In genomic region chr18:77820472-77820871, GRCh38 we compare ENCODE assay signal across 29 cellular contexts.
"Had no signal": no experiment of that assay in that cellular context is flagged by ENCODE, and none has a peak within 500 bp of the region (broad histone marks: within the 10 kb centered on the region; RNA-seq: fewer than 3 reads in every experiment).

No MANE protein-coding gene starts in this region.

- H3K27me3 ChIP-seq: ovary, right lobe of liver, sigmoid colon, suprapubic skin, testis, tibial artery, transverse colon, upper lobe of right lung, uterus had no signal

- H2AFZ ChIP-seq: parathyroid adenoma had no signal

- H3K9me3 Mint-ChIP-seq: stimulated activated effector memory CD8-positive, alpha-beta T cell treated with anti-CD3 and anti-CD28 coated beads, Interleukin-12 subunit alpha, Interleukin-12 subunit beta, amount 100 ng/mL, for 72 hours; type B pancreatic cell had no signal

- H3K9me3 ChIP-seq: ovary, psoas muscle, right lobe of liver, sigmoid colon, suprapubic skin, testis, transverse colon, upper lobe of right lung, uterus had no signal

- H3K4me3 Mint-ChIP-seq: naive thymus-derived CD8-positive, alpha-beta T cell; natural killer cell treated with Interleukin-12 subunit alpha and Interleukin-12 subunit beta and Interleukin-15 and Interleukin-18, amount 100 ng/mL, for 72 hours; nephron progenitor cell; neural crest cell; stimulated activated effector memory CD8-positive, alpha-beta T cell treated with anti-CD3 and anti-CD28 coated beads, Interleukin-12 subunit alpha, Interleukin-12 subunit beta, amount 100 ng/mL, for 72 hours; stimulated activated naive CD8-positive, alpha-beta T cell treated with anti-CD3 and anti-CD28 coated beads, Interleukin-15, amount 100 ng/mL, for 72 hours; type B pancreatic cell had no signal

- H3K4me1 ChIP-seq: parathyroid adenoma, psoas muscle, right lobe of liver, sigmoid colon, suprapubic skin, testis, tibial artery, transverse colon, upper lobe of right lung, uterus had no signal

- H3K4me1 Mint-ChIP-seq: stimulated activated effector memory CD8-positive, alpha-beta T cell treated with anti-CD3 and anti-CD28 coated beads, Interleukin-12 subunit alpha, Interleukin-12 subunit beta, amount 100 ng/mL, for 72 hours; stimulated activated naive CD8-positive, alpha-beta T cell treated with anti-CD3 and anti-CD28 coated beads, Interleukin-15, amount 100 ng/mL, for 72 hours had no signal

- DNase-seq: naive thymus-derived CD8-positive, alpha-beta T cell; nephron progenitor cell; occipital lobe; ovary; psoas muscle; right lobe of liver; sigmoid colon; small intestine; stimulated activated CD4-positive, alpha-beta T cell treated with anti-CD3 and anti-CD28 coated beads, Interleukin-15, amount 100 ng/mL, for 24 hours; stimulated activated CD4-positive, alpha-beta T cell treated with anti-CD3 and anti-CD28 coated beads, Interleukin-2, amount 100 ng/mL, for 24 hours; stimulated activated CD4-positive, alpha-beta T cell treated with anti-CD3 and anti-CD28 coated beads, Interleukin-2, amount 100 ng/mL, for 48 hours; stimulated activated CD4-positive, alpha-beta T cell treated with anti-CD3 and anti-CD28 coated beads, Interleukin-4, amount 100 ng/mL, for 24 hours; stimulated activated naive CD4-positive, alpha-beta T cell; stimulated activated naive CD8-positive, alpha-beta T cell treated with anti-CD3 and anti-CD28 coated beads, Interleukin-15, amount 100 ng/mL, for 72 hours; stimulated activated naive CD8-positive, alpha-beta T cell treated with anti-CD3 and anti-CD28 coated beads, Interleukin-15, Interleukin-2, amounts not matched to agents 100 U/mL and 50 U/mL, for 24 hours; substantia nigra; testis; tibial artery; transverse colon; upper lobe of right lung; uterus had no signal

- FAIRE-seq: small intestine had no signal

- H3K4me3 ChIP-seq: ovary, psoas muscle, right lobe of liver, sigmoid colon, suprapubic skin, testis, tibial artery, transverse colon, upper lobe of right lung, uterus had no signal

- H3K27ac ChIP-seq: ovary, parathyroid adenoma, psoas muscle, right lobe of liver, sigmoid colon, suprapubic skin, testis, tibial artery, transverse colon, upper lobe of right lung, uterus had no signal

- H3K36me3 ChIP-seq: ovary, right lobe of liver, sigmoid colon, suprapubic skin, tibial artery, transverse colon, upper lobe of right lung, uterus had no signal

- H3K36me3 Mint-ChIP-seq: natural killer cell treated with Interleukin-12 subunit alpha and Interleukin-12 subunit beta and Interleukin-15 and Interleukin-18, amount 100 ng/mL, for 72 hours; stimulated activated effector memory CD8-positive, alpha-beta T cell treated with anti-CD3 and anti-CD28 coated beads, Interleukin-12 subunit alpha, Interleukin-12 subunit beta, amount 100 ng/mL, for 72 hours had no signal

- H3K9ac ChIP-seq: parathyroid adenoma had no signal

- H3K79me2 ChIP-seq: parathyroid adenoma had no signal

- ATAC-seq: naive thymus-derived CD8-positive, alpha-beta T cell; psoas muscle; right cardiac atrium; right lobe of liver; stimulated activated effector memory CD8-positive, alpha-beta T cell treated with anti-CD3 and anti-CD28 coated beads, Interleukin-12 subunit alpha, Interleukin-12 subunit beta, amount 100 ng/mL, for 72 hours; stimulated activated naive CD8-positive, alpha-beta T cell treated with anti-CD3 and anti-CD28 coated beads, Interleukin-15, amount 100 ng/mL, for 72 hours; stimulated activated naive CD8-positive, alpha-beta T cell treated with anti-CD3 and anti-CD28 coated beads, Interleukin-15, Interleukin-2, amounts not matched to agents 100 U/mL and 50 U/mL, for 24 hours; upper lobe of right lung had no signal

- H3K27ac Mint-ChIP-seq: naive thymus-derived CD8-positive, alpha-beta T cell; natural killer cell treated with Interleukin-12 subunit alpha and Interleukin-12 subunit beta and Interleukin-15 and Interleukin-18, amount 100 ng/mL, for 72 hours; nephron progenitor cell; progenitor cell of endocrine pancreas; stimulated activated effector memory CD8-positive, alpha-beta T cell treated with anti-CD3 and anti-CD28 coated beads, Interleukin-12 subunit alpha, Interleukin-12 subunit beta, amount 100 ng/mL, for 72 hours; stimulated activated naive CD8-positive, alpha-beta T cell treated with anti-CD3 and anti-CD28 coated beads, Interleukin-15, amount 100 ng/mL, for 72 hours; type B pancreatic cell had no signal
